ENCODE assay signal across 16 cellular contexts in genomic region chrX:30301203-30301602, GRCh38. TPM values are rescaled to one million over a fixed set of nuclear protein-coding genes. Genes with fewer than 3 reads are reported as not detected.
DNase-seq lines count a peak whose midpoint lies in the region; ATAC-seq and TF ChIP-seq lines count a peak whose summit lies in the region.
"Had no signal": no experiment of that assay in that cellular context is flagged by ENCODE, and none has a peak within 500 bp of the region (broad histone marks: within the 10 kb centered on the region; RNA-seq: fewer than 3 reads in every experiment).

No MANE protein-coding gene starts in this region.

- CTCF ChIA-PET in MCF 10A (lab: Yijun Ruan, JAX): interaction anchor here (0.6 to 1.8 kb wide), 8 partner anchors 14 to 213 kb away, joined by 3 to 7 read pairs (median 4); no protein-coding TSS in a partner anchor

- H3K4me3 ChIP-seq in breast epithelium (no peak overlapping the region), SK-N-MC (peak overlapping the region; percentile 80; the same call in 1 of the 2 replicates)

- no peak for DNase-seq in MCF 10A (ENCODE audit: unreplicated experiment)
- DNase-seq in breast epithelium (ENCODE audit: low spot score in 2 of 2): no peak
- no peak for DNase-seq in SK-N-MC (ENCODE audit: low read depth, low spot score)
- peak; percentile 21 for DNase-seq in fibroblast of gingiva (ENCODE audit: low read depth)
- DNase-seq in sciatic nerve (ENCODE audit: low spot score): no peak
- no peak for DNase-seq in NCI-H510A treated with DMSO at 0.1 percent for 48 hours (lab: John Stamatoyannopoulos, UW)
- no peak for DNase-seq in GM03348 (ENCODE audit: low spot score)
- DNase-seq in NOMO-1 treated with DMSO at 0.1 percent for 48 hours (lab: John Stamatoyannopoulos, UW; ENCODE audit: unreplicated experiment): no peak
- DNase-seq: BE2C; CD4-positive, alpha-beta memory T cell; DMS79 had no signal

- BruUV-seq in MCF 10A (replicated peaks; lab: Mats Ljungman, UMichigan): no TSS peak

- intact Hi-C loops in MCF 10A (cut with micrococcal nuclease) (no loop called here), breast epithelium (cut with DNase I; ENCODE audit: low total_unique reads) (no loop called here), sciatic nerve (cut with DNase I) (no loop called here)

- H3K27me3 Mint-ChIP-seq in MCF 10A (ENCODE audit: insufficient read depth, unreplicated experiment): peaks cover 37% of the 10 kb centered on the region

- H3K27ac ChIP-seq in breast epithelium (no peak overlapping the region), SK-N-MC (peak overlapping the region; percentile 98)

- no peaks in the 10 kb centered on the region for H3K36me3 ChIP-seq in breast epithelium
- H3K36me3 ChIP-seq in SK-N-MC (ENCODE audit: insufficient read depth, low read length): peaks cover 16% of the 10 kb centered on the region
- H3K36me3 ChIP-seq: BE2C had no signal

- H3K4me1 ChIP-seq in breast epithelium: no peaks in the 10 kb centered on the region
- H3K4me1 ChIP-seq: BE2C had no signal

- no peaks in the 10 kb centered on the region for H3K9me3 ChIP-seq in breast epithelium
- H3K9me3 ChIP-seq in SK-N-MC (ENCODE audit: low read depth, low read length): no peaks in the 10 kb centered on the region
- H3K9me3 ChIP-seq: BE2C had no signal

- TF ChIP-seq CTCF in MCF 10A (IDR thresholded peaks at IDR 0.05; ENCODE audit: unreplicated experiment): no peak
- TF ChIP-seq CTCF in breast epithelium (IDR thresholded peaks at IDR 0.05): no peak

- H3K9me3 Mint-ChIP-seq in MCF 10A (ENCODE audit: unreplicated experiment): no peaks in the 10 kb centered on the region
- H3K9me3 Mint-ChIP-seq: CD4-positive, alpha-beta memory T cell had no signal

- ATAC-seq in sciatic nerve: peak; percentile 86
- ATAC-seq: HCT116 had no signal

- peaks cover 23% of the 10 kb centered on the region for H3K4me1 Mint-ChIP-seq in MCF 10A (ENCODE audit: insufficient read depth, unreplicated experiment)
- H3K4me1 Mint-ChIP-seq: CD4-positive, alpha-beta memory T cell had no signal

- POLR2A ChIA-PET in MCF 10A (lab: Yijun Ruan, JAX): interaction anchor here (2.3 kb wide), 1 partner anchor 16 kb away, joined by 9 read pairs; no protein-coding TSS in a partner anchor

- H3K27ac Mint-ChIP-seq in MCF 10A (ENCODE audit: low read depth, unreplicated experiment): peak overlapping the region; percentile 24
- H3K27ac Mint-ChIP-seq: CD4-positive, alpha-beta memory T cell had no signal

- H3K9ac ChIP-seq in SK-N-MC (ENCODE audit: insufficient read length): no peak overlapping the region

- H3K27me3 ChIP-seq in breast epithelium: peaks cover 0 to 18% of the 10 kb centered on the region in 2 donors
- H3K27me3 ChIP-seq: BE2C had no signal

- H3K4me3 Mint-ChIP-seq in MCF 10A (ENCODE audit: unreplicated experiment): no peak overlapping the region
- H3K4me3 Mint-ChIP-seq: CD4-positive, alpha-beta memory T cell had no signal

- no peak for TF ChIP-seq POLR2A in breast epithelium (IDR thresholded peaks at IDR 0.05)

- H3K36me3 Mint-ChIP-seq in MCF 10A (ENCODE audit: insufficient read depth, unreplicated experiment): no peaks in the 10 kb centered on the region
- H3K36me3 Mint-ChIP-seq: CD4-positive, alpha-beta memory T cell had no signal

RNA-seq across cellular contexts. Expression of gene NR0B1, which starts 8.0 kb away (rescaled TPM):
- total RNA-seq in MCF 10A (2022): not detected in 2 replicates
- total RNA-seq in breast epithelium: not detected
- total RNA-seq in sciatic nerve: 1.9 TPM
- total RNA-seq: A172; CD4-positive, alpha-beta memory T cell; G401; IMR-90 had no signal

RNA-seq across cellular contexts. Expression of gene MAGEB1, which starts 54.3 kb away (rescaled TPM):
- total RNA-seq in MCF 10A (2022) (not detected in 2 replicates), breast epithelium (not detected), sciatic nerve (not detected)
- total RNA-seq: A172; CD4-positive, alpha-beta memory T cell; G401; H1; IMR-90 had no signal

RNA-seq across cellular contexts. Expression of gene MAGEB4, which starts 59.4 kb away (rescaled TPM):
- total RNA-seq in MCF 10A (2022) (not detected in 2 replicates), breast epithelium (under 1 TPM in 1 of 3 donors, not detected in 2; 0.15 TPM), sciatic nerve (not detected)
- total RNA-seq: A172; CD4-positive, alpha-beta memory T cell; G401; H1; IMR-90 had no signal
